Comparison of ENCODE assay signal across 10 cellular contexts in the genomic region with DNA sequence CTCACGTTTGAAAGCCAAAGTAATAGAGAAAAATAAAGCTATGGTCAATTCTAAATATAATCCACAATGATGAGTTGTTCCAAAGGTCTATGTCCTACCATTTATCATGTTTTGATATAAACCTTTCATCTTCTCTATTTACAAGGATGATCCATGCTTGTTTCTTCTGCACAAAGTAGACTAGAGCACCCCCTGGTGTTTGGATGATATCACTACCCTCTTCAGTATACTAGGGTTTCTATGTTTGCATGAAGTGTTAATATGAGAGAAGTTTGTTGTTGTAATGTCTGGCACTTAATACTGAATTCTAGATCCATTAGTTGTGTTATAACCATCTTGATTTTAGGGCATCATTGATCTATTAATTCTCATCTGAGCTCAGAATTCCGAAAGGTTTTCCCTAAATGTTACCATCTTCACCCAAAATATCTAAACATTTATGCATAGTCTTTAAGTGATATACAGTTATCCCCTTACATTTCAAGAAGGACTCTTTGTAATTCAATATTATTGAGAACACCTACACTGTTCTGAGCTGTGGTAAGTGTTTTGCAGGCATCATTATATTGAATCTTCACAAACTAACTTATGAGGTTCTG. TPM values are rescaled to one million over a fixed set of nuclear protein-coding genes. Genes with fewer than 3 reads are reported as not detected.
DNase-seq lines count a peak whose midpoint lies in the region; ATAC-seq and TF ChIP-seq lines count a peak whose summit lies in the region.
"Had no signal": no experiment of that assay in that cellular context is flagged by ENCODE, and none has a peak within 500 bp of the region (broad histone marks: within the 10 kb centered on the region; RNA-seq: fewer than 3 reads in every experiment).

No MANE protein-coding gene starts in this region.

- no peak overlapping the region for H3K27ac ChIP-seq in PC-9
- H3K27ac ChIP-seq: SJSA1 had no signal

- no peaks in the 10 kb centered on the region for H3K4me1 ChIP-seq in PC-9 (replicated peaks; ENCODE audit: insufficient read depth)
- H3K4me1 ChIP-seq: SJSA1 had no signal

- H3K4me2 ChIP-seq in PC-9, result no peak overlapping the region

- POLR2A ChIA-PET in PC-9 (lab: Charles Lee; ENCODE audit: unreplicated experiment), result no interaction called here
- POLR2A ChIA-PET in naive thymus-derived CD8-positive, alpha-beta T cell (lab: Charles Lee), result no interaction called here

- TF ChIP-seq CTCF in GM10266 (IDR thresholded peaks at IDR 0.05; ENCODE audit: control insufficient read depth, insufficient read depth, low read depth, missing control alignments) (peak; percentile 17), PC-9 (conservative IDR thresholded peaks at IDR 0.05) (peak; percentile 74), fibroblast of mammary gland (conservative IDR thresholded peaks at IDR 0.05; ENCODE audit: control insufficient read depth, insufficient read depth, low read depth, low read length) (peak; percentile 78)

- CTCF ChIA-PET in PC-9 (lab: Charles Lee), result no interaction called here

- H3K27me3 ChIP-seq in PC-9 (ENCODE audit: insufficient read depth, low read depth), result no peaks in the 10 kb centered on the region
- H3K27me3 ChIP-seq: SJSA1 had no signal

- intact Hi-C loops in PC-9 (cut with micrococcal nuclease; ENCODE audit: unreplicated experiment), result loop anchor here (1.0 to 2.0 kb wide), 2 partner anchors 122 to 148 kb away; no protein-coding TSS in a partner anchor

- H3K27me3 Mint-ChIP-seq in naive thymus-derived CD8-positive, alpha-beta T cell, result peaks cover 0 to 11% (median 3%) of the 10 kb centered on the region in 5 donors
- H3K27me3 Mint-ChIP-seq: memory B cell had no signal

- DNase-seq in GM10266 (ENCODE audit: extremely low spot score), result no peak
- peak; percentile 24 for DNase-seq in HT1080 (ENCODE audit: low read depth)
- peak in 1 of 2 experiments; percentile 41 for DNase-seq in PC-9
- peak; percentile 57 for DNase-seq in fibroblast of mammary gland (ENCODE audit: low read depth)
- peak; percentile 53 for DNase-seq in superior temporal gyrus (ENCODE audit: extremely low spot score)
- no peak for DNase-seq in stimulated activated CD4-positive, alpha-beta T cell treated with anti-CD3 and anti-CD28 coated beads, Interleukin-4, amount 100 ng/mL, for 1 hour
- no peak for DNase-seq in naive thymus-derived CD8-positive, alpha-beta T cell

- no peak overlapping the region for H2AFZ ChIP-seq in PC-9

- no peaks in the 10 kb centered on the region for H3K9me2 ChIP-seq in PC-9 (ENCODE audit: insufficient read depth)

- H3F3A ChIP-seq in PC-9 (ENCODE audit: insufficient read depth, low read depth), result no peaks in the 10 kb centered on the region

- H3K9me3 Mint-ChIP-seq in naive thymus-derived CD8-positive, alpha-beta T cell, result peaks cover 0 to 5% (median 0%) of the 10 kb centered on the region in 9 donors

- no peak overlapping the region for H3K4me3 Mint-ChIP-seq in naive thymus-derived CD8-positive, alpha-beta T cell
- H3K4me3 Mint-ChIP-seq: memory B cell had no signal

- no peak overlapping the region for H3K27ac Mint-ChIP-seq in naive thymus-derived CD8-positive, alpha-beta T cell
- H3K27ac Mint-ChIP-seq: memory B cell had no signal

- no peaks in the 10 kb centered on the region for H3K79me2 ChIP-seq in PC-9 (ENCODE audit: low read depth)

- no peaks in the 10 kb centered on the region for H3K9me3 ChIP-seq in PC-9 (ENCODE audit: insufficient read depth, low read depth)
- H3K9me3 ChIP-seq: SJSA1 had no signal

- no peaks in the 10 kb centered on the region for H3K36me3 Mint-ChIP-seq in naive thymus-derived CD8-positive, alpha-beta T cell
- H3K36me3 Mint-ChIP-seq: memory B cell had no signal

- BruUV-seq in PC-9 (replicated peaks; lab: Mats Ljungman, UMichigan), result no TSS peak

- no peaks in the 10 kb centered on the region for H4K20me1 ChIP-seq in PC-9 (ENCODE audit: insufficient read depth)

- ATAC-seq in GM19452 (IDR thresholded peaks at IDR 0.05; ENCODE audit: unreplicated experiment), result no peak
- ATAC-seq in naive thymus-derived CD8-positive, alpha-beta T cell, result no peak

- no peaks in the 10 kb centered on the region for H3K4me1 Mint-ChIP-seq in naive thymus-derived CD8-positive, alpha-beta T cell
- H3K4me1 Mint-ChIP-seq: memory B cell had no signal

- H3K36me3 ChIP-seq in PC-9 (ENCODE audit: low read depth), result no peaks in the 10 kb centered on the region
- H3K36me3 ChIP-seq: SJSA1 had no signal

- H3K4me3 ChIP-seq in PC-9 (no peak overlapping the region), fibroblast of mammary gland (ENCODE audit: control insufficient read depth, low read depth, low read length) (no peak overlapping the region)
- H3K4me3 ChIP-seq: SJSA1 had no signal

RNA-seq across cellular contexts. Expression of gene CLDN8, which starts 21.1 kb away (rescaled TPM):
- not detected in 2 replicates for total RNA-seq in HT1080 (2014; rRNA removed; shearing (Covaris generic))
- polyA plus RNA-seq in HT1080 (2015; cell fraction: cytosol; rRNA removed), result not detected in 2 replicates
- not detected in 2 replicates for polyA plus RNA-seq in HT1080 (2015; cell fraction: nucleus; rRNA removed)
- 0.55 and 1.2 TPM in 2 replicates for total RNA-seq in PC-9 (2021)
- not detected for total RNA-seq in naive thymus-derived CD8-positive, alpha-beta T cell
- not detected for polyA plus RNA-seq in naive thymus-derived CD8-positive, alpha-beta T cell
- total RNA-seq: SJSA1 had no signal

RNA-seq across cellular contexts. Expression of gene CLDN17, which starts 28.2 kb away (rescaled TPM):
- not detected in 2 replicates for total RNA-seq in HT1080 (2014; rRNA removed; shearing (Covaris generic))
- polyA plus RNA-seq in HT1080 (2015; cell fraction: cytosol; rRNA removed), result not detected in 2 replicates
- not detected in 2 replicates for polyA plus RNA-seq in HT1080 (2015; cell fraction: nucleus; rRNA removed)
- not detected in 2 replicates for total RNA-seq in PC-9 (2021)
- not detected for total RNA-seq in naive thymus-derived CD8-positive, alpha-beta T cell
- polyA plus RNA-seq in naive thymus-derived CD8-positive, alpha-beta T cell, result not detected
- total RNA-seq: SJSA1 had no signal

Comparison
In these comparisons a context has a peak if more than half of its experiments do, and no peak if none do; other contexts are left out.
1. DNase-seq: peak in HT1080 (single experiment), fibroblast of mammary gland (single experiment) and superior temporal gyrus (single experiment); none in GM10266 (single experiment), stimulated activated CD4-positive, alpha-beta T cell treated with anti-CD3 and anti-CD28 coated beads, Interleukin-4, amount 100 ng/mL, for 1 hour (single experiment) and naive thymus-derived CD8-positive, alpha-beta T cell (0 of 10).
2. CTCF ChIP-seq: peak in every context shown above with its lines; median percentile 78 in fibroblast of mammary gland; 74 in PC-9; 17 in GM10266.